ENCODE assay signal across 1 cellular context in genomic region chr17:958712-959451, GRCh38.
TF ChIP-seq lines count a peak whose summit lies in the region.

No MANE protein-coding gene starts in this region.

TF ChIP-seq in WTC11, 78 proteins besides CTCF, POLR2A, EP300 and RAD21 (continued from another document):
- TF ChIP-seq STAT6 (CRISPR knock-in tag; conservative IDR thresholded peaks at IDR 0.05; ENCODE audit: low read depth) (no peak), NR2C2 (CRISPR knock-in tag; IDR thresholded peaks at IDR 0.05) (no peak), NFE2L1 (CRISPR knock-in tag; IDR thresholded peaks at IDR 0.05) (no peak), FOXK1 (CRISPR knock-in tag; IDR thresholded peaks at IDR 0.05) (no peak), CBFB (CRISPR knock-in tag; IDR thresholded peaks at IDR 0.05; ENCODE audit: low read depth) (no peak), ATF3 (CRISPR knock-in tag; conservative IDR thresholded peaks at IDR 0.05) (no peak), ZSCAN18 (CRISPR knock-in tag; IDR thresholded peaks at IDR 0.05) (no peak), ZNF423 (CRISPR knock-in tag; IDR thresholded peaks at IDR 0.05) (no peak), JUN (CRISPR knock-in tag; IDR thresholded peaks at IDR 0.05) (no peak), ZNF396 (CRISPR knock-in tag; IDR thresholded peaks at IDR 0.05; ENCODE audit: borderline replicate concordance) (no peak), ESRRA (CRISPR knock-in tag; IDR thresholded peaks at IDR 0.05; ENCODE audit: borderline replicate concordance) (no peak), TCF7 (CRISPR knock-in tag; IDR thresholded peaks at IDR 0.05; ENCODE audit: low read depth) (no peak), JAZF1 (CRISPR knock-in tag; IDR thresholded peaks at IDR 0.05) (no peak), USF1 (CRISPR knock-in tag; IDR thresholded peaks at IDR 0.05) (no peak), FOXJ3 (CRISPR knock-in tag; IDR thresholded peaks at IDR 0.05; ENCODE audit: borderline replicate concordance) (no peak)
